ENCODE assay signal across 7 cellular contexts in genomic region chr2:62556082-62556481, GRCh38.
"Had no signal": no experiment of that assay in that cellular context is flagged by ENCODE, and none has a peak within 500 bp of the region (broad histone marks: within the 10 kb centered on the region; RNA-seq: fewer than 3 reads in every experiment).

No MANE protein-coding gene starts in this region.

- H3K27ac ChIP-seq: HL-60 had no signal

- H3K4me2 ChIP-seq: GM23338 had no signal

- H3K4me3 ChIP-seq: GM23338, K562 had no signal

- DNase-seq: H9, HCEC 1CT had no signal

- FAIRE-seq: H1, H54, K562 had no signal

- H2AFZ ChIP-seq: GM23338 had no signal

- ATAC-seq: GM23338, K562 had no signal
